ENCODE assay signal across 8 cellular contexts in the genomic region with DNA sequence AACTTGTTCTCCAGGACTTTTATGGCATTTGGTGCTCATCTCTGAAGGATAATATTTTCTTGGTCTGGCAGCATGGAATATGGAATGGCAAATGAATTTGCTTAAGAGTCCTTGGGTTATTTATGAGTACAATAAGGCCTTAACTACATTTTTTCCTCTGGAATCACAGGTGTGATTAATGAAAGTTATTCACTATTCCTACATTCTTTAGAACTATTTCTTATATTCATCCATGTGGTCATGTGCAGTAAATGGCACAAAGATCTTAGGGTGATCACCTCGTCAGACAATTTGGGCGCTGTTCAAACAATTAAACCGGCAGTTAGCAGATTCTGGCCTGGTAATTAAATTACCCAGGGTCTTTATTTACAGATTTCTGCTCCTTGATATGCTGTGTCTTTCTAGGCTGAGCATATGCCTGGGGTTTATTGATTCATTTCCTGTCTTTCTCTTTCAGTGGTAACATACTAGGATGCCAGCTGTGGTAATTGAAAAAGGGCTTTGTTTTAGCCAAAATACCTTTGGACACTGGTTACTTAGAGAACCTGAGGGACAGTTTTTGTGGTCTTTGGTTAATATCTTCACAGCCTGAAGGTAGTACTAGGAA. TPM values are rescaled to one million over a fixed set of nuclear protein-coding genes. Genes with fewer than 3 reads are reported as not detected.
DNase-seq lines count a peak whose midpoint lies in the region; ATAC-seq and TF ChIP-seq lines count a peak whose summit lies in the region.

No MANE protein-coding gene starts in this region.

- DNase-seq in NCI-H1417 (lab: John Stamatoyannopoulos, UW) (peak in 2 of 3 experiments; percentile 9 to 54), NCI-H1417 treated with DMSO at 0.1 percent for 48 hours (lab: John Stamatoyannopoulos, UW) (no peak), SJCRH30 (peak in 1 of 2 experiments; percentile 44), fibroblast of pulmonary artery (ENCODE audit: low read depth) (peak; percentile 44), stomach (no peak), mesenteric fat pad (ENCODE audit: low spot score) (no peak)

- H3K9me3 ChIP-seq in SJCRH30 (replicated peaks) (no peaks in the 10 kb centered on the region), stomach (no peaks in the 10 kb centered on the region)

- WGBS in stomach, 5 donors: 17 to 38% (median 28%) methylated on average over 3 of the region's 3 CpGs

- no peak for TF ChIP-seq EP300 in stomach (IDR thresholded peaks at IDR 0.05)

- no peak overlapping the region for H3K4me3 ChIP-seq in SJCRH30
- no peak overlapping the region for H3K4me3 ChIP-seq in fibroblast of pulmonary artery (replicated peaks; ENCODE audit: low read depth, low read length)
- H3K4me3 ChIP-seq in stomach: no peak overlapping the region

- TF ChIP-seq POLR2A in stomach (IDR thresholded peaks at IDR 0.05): no peak

- H3K27me3 ChIP-seq in SJCRH30: no peaks in the 10 kb centered on the region
- no peaks in the 10 kb centered on the region for H3K27me3 ChIP-seq in stomach

- H3K27ac ChIP-seq in SJCRH30: peak overlapping the region; percentile 8
- H3K27ac ChIP-seq in stomach: peak overlapping the region in 4 of 5 donors; percentile 30 to 81 (median 63)

- TF ChIP-seq CTCF in fibroblast of pulmonary artery (IDR thresholded peaks at IDR 0.05; ENCODE audit: low read length, missing control alignments) (no peak), stomach (IDR thresholded peaks at IDR 0.05) (no peak)

- H3K36me3 ChIP-seq in SJCRH30 (0 out of 2 replicates have a peak, but pooled peaks cover 4% of the 10 kb centered on the region), stomach (no peaks in the 10 kb centered on the region)

- intact Hi-C loops in stomach (cut with DNase I; ENCODE audit: low total_unique reads): no loop called here

- ATAC-seq in GM18511 (IDR thresholded peaks at IDR 0.05; ENCODE audit: unreplicated experiment) (no peak), HG02973 (IDR thresholded peaks at IDR 0.05; ENCODE audit: unreplicated experiment) (no peak)

- H3K4me1 ChIP-seq in SJCRH30 (peaks cover 31% of the 10 kb centered on the region), stomach (peaks cover 18 to 72% (median 52%) of the 10 kb centered on the region in 4 donors)

RNA-seq across cellular contexts. Expression of a gene that starts 31.6 kb away (rescaled TPM):
- total RNA-seq in SJCRH30 (2014; rRNA removed; shearing (Covaris generic)): 8.5 TPM in 2 replicates
- total RNA-seq in stomach (10 to 100 TPM in 4 of 5 donors, 1 to 10 TPM in 1; 5.5 to 86.9 (median 41.7) TPM), mesenteric fat pad (174 TPM)
- 10 to 100 TPM in 1 of 3 donors, 1 to 10 TPM in 2; 6.0 to 10.6 (median 8.9) TPM for polyA plus RNA-seq in stomach

Comparison
In these comparisons a context has a peak if more than half of its experiments do, and no peak if none do; other contexts are left out.
1. DNase-seq: peak in NCI-H1417 (2 of 3) and fibroblast of pulmonary artery (single experiment); none in NCI-H1417 treated with DMSO at 0.1 percent for 48 hours (single experiment), stomach (single experiment) and mesenteric fat pad (single experiment).